Comparison of ENCODE assay signal across 1 cellular context in the genomic region with DNA sequence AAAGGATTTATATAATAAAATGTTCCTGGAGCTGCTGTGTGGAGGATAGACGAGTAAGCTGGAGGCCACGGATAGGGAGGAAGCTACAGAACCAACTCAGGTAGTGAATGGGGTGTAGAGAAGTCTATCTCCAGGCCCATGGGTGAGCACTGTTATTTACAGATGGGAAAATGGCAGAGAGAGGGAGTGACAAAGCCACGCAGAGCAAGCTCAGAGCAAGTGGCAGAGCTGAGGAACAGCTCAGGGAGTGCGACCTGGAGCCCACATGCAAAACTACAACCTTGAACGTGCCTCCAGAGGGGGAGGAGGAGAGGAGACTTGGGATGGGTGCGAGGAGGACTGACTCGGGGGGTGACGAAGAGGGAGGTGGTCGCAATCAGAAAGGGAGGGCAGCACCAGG.
TF ChIP-seq lines count a peak whose summit lies in the region.

No MANE protein-coding gene starts in this region.

TF ChIP-seq in K562, 482 proteins besides CTCF, POLR2A, EP300 and RAD21:
- no peak for TF ChIP-seq LEF1 (IDR thresholded peaks at IDR 0.05)
- TF ChIP-seq ZSCAN32 (CRISPR knock-in tag; IDR thresholded peaks at IDR 0.05): no peak
- no peak for TF ChIP-seq SIN3B (IDR thresholded peaks at IDR 0.05; ENCODE audit: low read depth)
- 0 out of 2 replicates have a peak, but pooled peaks have one; percentile 19 for TF ChIP-seq SUPT5H (IDR thresholded peaks at IDR 0.05)
- TF ChIP-seq, protein P1, sequence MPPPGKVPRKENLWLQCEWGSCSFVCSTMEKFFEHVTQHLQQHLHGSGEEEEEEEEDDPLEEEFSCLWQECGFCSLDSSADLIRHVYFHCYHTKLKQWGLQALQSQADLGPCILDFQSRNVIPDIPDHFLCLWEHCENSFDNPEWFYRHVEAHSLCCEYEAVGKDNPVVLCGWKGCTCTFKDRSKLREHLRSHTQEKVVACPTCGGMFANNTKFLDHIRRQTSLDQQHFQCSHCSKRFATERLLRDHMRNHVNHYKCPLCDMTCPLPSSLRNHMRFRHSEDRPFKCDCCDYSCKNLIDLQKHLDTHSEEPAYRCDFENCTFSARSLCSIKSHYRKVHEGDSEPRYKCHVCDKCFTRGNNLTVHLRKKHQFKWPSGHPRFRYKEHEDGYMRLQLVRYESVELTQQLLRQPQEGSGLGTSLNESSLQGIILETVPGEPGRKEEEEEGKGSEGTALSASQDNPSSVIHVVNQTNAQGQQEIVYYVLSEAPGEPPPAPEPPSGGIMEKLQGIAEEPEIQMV (tag; conservative IDR thresholded peaks at IDR 0.05; ENCODE audit: low read depth): no peak
TF ChIP-seq in K562: peak in this region for 1.
